8 cellular contexts compared by ENCODE assay signal in the genomic region with DNA sequence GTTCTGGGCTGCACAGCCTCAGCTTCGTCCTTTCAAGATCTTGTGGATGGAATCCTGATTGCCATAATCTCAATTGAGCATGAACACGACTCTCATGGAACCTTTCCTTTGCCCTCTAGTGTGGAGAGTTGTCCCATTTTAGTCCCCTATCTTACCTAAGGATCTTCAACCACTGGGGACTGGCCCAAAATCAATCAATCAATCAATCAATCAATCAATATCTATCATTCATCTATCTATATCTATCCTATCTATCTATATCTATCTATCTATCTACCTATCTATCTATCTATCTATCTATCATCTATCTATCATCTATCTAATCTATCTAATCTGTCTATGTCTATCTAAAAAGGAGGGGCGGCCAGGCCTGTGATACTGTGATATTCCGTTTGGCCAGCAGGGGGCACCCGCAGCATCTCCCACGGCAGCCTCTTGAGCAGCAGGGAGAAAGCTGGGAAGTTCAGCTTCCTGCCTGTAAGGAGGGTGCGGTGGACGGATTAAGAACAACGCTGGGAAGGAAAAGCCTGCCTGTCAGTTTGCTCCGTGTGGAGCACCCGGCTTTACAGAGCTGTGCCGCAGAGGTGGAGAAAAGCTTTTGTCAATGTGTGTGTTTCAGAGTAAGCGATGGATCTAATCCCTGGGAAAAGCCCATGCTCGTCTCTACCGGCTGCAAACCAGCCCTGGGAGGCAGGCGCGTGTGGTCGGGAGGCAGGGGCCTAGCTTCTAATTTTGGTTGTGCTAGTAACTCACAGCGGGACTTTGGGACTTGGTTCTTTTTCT.
A peak's percentile ranks its signal among the peaks of the same experiment; 100 is the strongest.
DNase-seq lines count a peak whose midpoint lies in the region; ATAC-seq and TF ChIP-seq lines count a peak whose summit lies in the region.

No MANE protein-coding gene starts in this region.

- TF ChIP-seq POLR2A in gastroesophageal sphincter (IDR thresholded peaks at IDR 0.05), result no peak

- H3K36me3 ChIP-seq in gastroesophageal sphincter (no peaks in the 10 kb centered on the region), subcutaneous abdominal adipose tissue (ENCODE audit: control insufficient read depth in 5 of 5, insufficient read depth in 5 of 5, low read length in 5 of 5) (no peaks in the 10 kb centered on the region)

- H3K27me3 ChIP-seq in gastroesophageal sphincter (no peaks in the 10 kb centered on the region), subcutaneous abdominal adipose tissue (ENCODE audit: control insufficient read depth in 5 of 5, insufficient read depth in 4 of 5, low read length in 5 of 5) (peaks cover 0 to 3% (median 0%) of the 10 kb centered on the region in 5 donors)

- H3K27ac ChIP-seq in gastroesophageal sphincter (peak overlapping the region in 3 of 4 donors; percentile 35 to 72 (median 72)), subcutaneous abdominal adipose tissue (ENCODE audit: low read depth, low read length) (peak overlapping the region; percentile 19)

- ATAC-seq in GM21423 (IDR thresholded peaks at IDR 0.05; ENCODE audit: unreplicated experiment) (peak; percentile 57), gastroesophageal sphincter (peak; percentile 90)

- peaks cover 0 to under 1% (median 0%) of the 10 kb centered on the region in 3 donors for H3K9me3 ChIP-seq in gastroesophageal sphincter
- no peaks in the 10 kb centered on the region for H3K9me3 ChIP-seq in subcutaneous abdominal adipose tissue (ENCODE audit: control insufficient read depth in 5 of 5, low read length in 5 of 5)

- DNase-seq in DMS 273 (lab: John Stamatoyannopoulos, UW; ENCODE audit: unreplicated experiment), result peak; percentile 86
- DNase-seq in HuH-7 (ENCODE audit: low spot score), result peak; percentile 55
- peak; percentile 37 for DNase-seq in RPMI8226
- DNase-seq in activated naive CD4-positive, alpha-beta T cell (lab: John Stamatoyannopoulos, UW), result peak; percentile 43 to 68 (median 60)
- DNase-seq in nucleus accumbens (lab: John Stamatoyannopoulos, UW), result peak in 55 of 56 donors; percentile 14 to 93 (median 65)

- peak; percentile 70 to 83 (median 80) for TF ChIP-seq CTCF in gastroesophageal sphincter (IDR thresholded peaks at IDR 0.05)

- H3K4me1 ChIP-seq in gastroesophageal sphincter (peaks cover 0 to 18% (median 0%) of the 10 kb centered on the region in 3 donors), subcutaneous abdominal adipose tissue (ENCODE audit: control insufficient read depth in 5 of 5, insufficient read depth in 5 of 5, low read length in 5 of 5) (peaks cover 0 to 23% (median 10%) of the 10 kb centered on the region in 5 donors)

- no peak for TF ChIP-seq EP300 in gastroesophageal sphincter (IDR thresholded peaks at IDR 0.05)

- H3K4me3 ChIP-seq in gastroesophageal sphincter (peak overlapping the region in 1 of 2 donors; percentile 38), subcutaneous abdominal adipose tissue (ENCODE audit: low read depth in 1 of 5, low read length in 5 of 5) (peak overlapping the region; percentile 45 to 62 (median 60))

- 8 to 9% methylated on average over 2 to 12 of the region's 19 CpGs for WGBS in gastroesophageal sphincter (ENCODE audit: low coverage in 1 of 2), 2 donors

- peak overlapping the region; percentile 1 to 56 (median 36) for H3K9ac ChIP-seq in subcutaneous abdominal adipose tissue (ENCODE audit: low read length in 5 of 5)
